ENCODE assay signal across 25 cellular contexts in genomic region chr5:6471252-6471651, GRCh38. TPM values are rescaled to one million over a fixed set of nuclear protein-coding genes. Genes with fewer than 3 reads are reported as not detected.
DNase-seq lines count a peak whose midpoint lies in the region; ATAC-seq and TF ChIP-seq lines count a peak whose summit lies in the region.
"Had no signal": no experiment of that assay in that cellular context is flagged by ENCODE, and none has a peak within 500 bp of the region (broad histone marks: within the 10 kb centered on the region; RNA-seq: fewer than 3 reads in every experiment).

No MANE protein-coding gene starts in this region.

- no peak for TF ChIP-seq EP300 in stomach (IDR thresholded peaks at IDR 0.05)

- H3K36me3 Mint-ChIP-seq in activated CD8-positive, alpha-beta memory T cell treated with anti-CD3 and anti-CD28 coated beads, Interleukin-2, amount 10 ng/mL, durations not matched to agents 7 days and 5 days, result no peaks in the 10 kb centered on the region
- H3K36me3 Mint-ChIP-seq in activated CD4-positive, alpha-beta T cell treated with anti-CD3 and anti-CD28 coated beads, Interleukin-2, amount 10 ng/mL, durations not matched to agents 24 days and 14 days (ENCODE audit: low read depth), result no peaks in the 10 kb centered on the region
- no peaks in the 10 kb centered on the region for H3K36me3 Mint-ChIP-seq in activated CD4-positive, alpha-beta memory T cell treated with anti-CD3 and anti-CD28 coated beads, Interleukin-2, amount 10 ng/mL, durations not matched to agents 7 days and 5 days (ENCODE audit: low read depth)
- H3K36me3 Mint-ChIP-seq: CD8-positive, alpha-beta T cell had no signal

- H3K27ac ChIP-seq in HEK293 (ENCODE audit: extremely low read depth, low read depth, low read length), result no peak overlapping the region
- H3K27ac ChIP-seq in stomach, result no peak overlapping the region
- H3K27ac ChIP-seq: 22Rv1; A549; BLaER1 treated with 17β-estradiol and CSF1 and Interleukin-3, amounts not matched to agents 10 nM and 100 nM; C4-2B had no signal

- H3K27ac Mint-ChIP-seq in activated CD8-positive, alpha-beta memory T cell treated with anti-CD3 and anti-CD28 coated beads, Interleukin-2, amount 10 ng/mL, durations not matched to agents 7 days and 5 days, result no peak overlapping the region
- no peak overlapping the region for H3K27ac Mint-ChIP-seq in activated CD4-positive, alpha-beta T cell treated with anti-CD3 and anti-CD28 coated beads, Interleukin-2, amount 10 ng/mL, durations not matched to agents 24 days and 14 days
- H3K27ac Mint-ChIP-seq in activated CD4-positive, alpha-beta memory T cell treated with anti-CD3 and anti-CD28 coated beads, Interleukin-2, amount 10 ng/mL, durations not matched to agents 7 days and 5 days, result no peak overlapping the region
- H3K27ac Mint-ChIP-seq: B cell; CD4-positive, alpha-beta T cell; CD8-positive, alpha-beta T cell had no signal

- H3K4me3 Mint-ChIP-seq in activated CD8-positive, alpha-beta memory T cell treated with anti-CD3 and anti-CD28 coated beads, Interleukin-2, amount 10 ng/mL, durations not matched to agents 7 days and 5 days, result no peak overlapping the region
- H3K4me3 Mint-ChIP-seq in activated CD4-positive, alpha-beta T cell treated with anti-CD3 and anti-CD28 coated beads, Interleukin-2, amount 10 ng/mL, durations not matched to agents 24 days and 14 days, result no peak overlapping the region
- no peak overlapping the region for H3K4me3 Mint-ChIP-seq in activated CD4-positive, alpha-beta memory T cell treated with anti-CD3 and anti-CD28 coated beads, Interleukin-2, amount 10 ng/mL, durations not matched to agents 7 days and 5 days
- H3K4me3 Mint-ChIP-seq: B cell; CD4-positive, alpha-beta T cell; CD8-positive, alpha-beta T cell had no signal

- TF ChIP-seq POLR2A in stomach (IDR thresholded peaks at IDR 0.05), result no peak

- H3K36me3 ChIP-seq in HEK293 (ENCODE audit: control insufficient read depth in 2 of 2, insufficient read depth in 1 of 2, low read length in 2 of 2) (no peaks in the 10 kb centered on the region), stomach (no peaks in the 10 kb centered on the region)
- H3K36me3 ChIP-seq: BLaER1 treated with 17β-estradiol and CSF1 and Interleukin-3, amounts not matched to agents 10 nM and 100 nM had no signal

- TF ChIP-seq CTCF in HEK293 (tag by site-specific recombination; IDR thresholded peaks at IDR 0.05) (no peak), stomach (IDR thresholded peaks at IDR 0.05) (no peak)

- no peaks in the 10 kb centered on the region for H3K9me3 ChIP-seq in HEK293 (ENCODE audit: control insufficient read depth, insufficient read depth, low read depth, low read length)
- H3K9me3 ChIP-seq in stomach, result peaks cover 0 to 6% (median 3%) of the 10 kb centered on the region in 4 donors
- H3K9me3 ChIP-seq: A549 had no signal

- intact Hi-C loops in stomach (cut with DNase I; ENCODE audit: low total_unique reads), result no loop called here
- intact Hi-C loops in activated CD4-positive, alpha-beta T cell treated with anti-CD3 and anti-CD28 coated beads, Interleukin-2, amount 10 ng/mL, durations not matched to agents 24 days and 14 days (cut with micrococcal nuclease), result no loop called here

- H3K9me3 Mint-ChIP-seq in activated CD8-positive, alpha-beta memory T cell treated with anti-CD3 and anti-CD28 coated beads, Interleukin-2, amount 10 ng/mL, durations not matched to agents 7 days and 5 days (ENCODE audit: low read depth), result no peaks in the 10 kb centered on the region
- no peaks in the 10 kb centered on the region for H3K9me3 Mint-ChIP-seq in activated CD4-positive, alpha-beta T cell treated with anti-CD3 and anti-CD28 coated beads, Interleukin-2, amount 10 ng/mL, durations not matched to agents 24 days and 14 days
- no peaks in the 10 kb centered on the region for H3K9me3 Mint-ChIP-seq in activated CD4-positive, alpha-beta memory T cell treated with anti-CD3 and anti-CD28 coated beads, Interleukin-2, amount 10 ng/mL, durations not matched to agents 7 days and 5 days
- H3K9me3 Mint-ChIP-seq: CD4-positive, alpha-beta T cell had no signal

- H3K27me3 Mint-ChIP-seq in activated CD8-positive, alpha-beta memory T cell treated with anti-CD3 and anti-CD28 coated beads, Interleukin-2, amount 10 ng/mL, durations not matched to agents 7 days and 5 days, result peaks cover 20% of the 10 kb centered on the region
- peaks cover 12% of the 10 kb centered on the region for H3K27me3 Mint-ChIP-seq in activated CD4-positive, alpha-beta T cell treated with anti-CD3 and anti-CD28 coated beads, Interleukin-2, amount 10 ng/mL, durations not matched to agents 24 days and 14 days
- H3K27me3 Mint-ChIP-seq in activated CD4-positive, alpha-beta memory T cell treated with anti-CD3 and anti-CD28 coated beads, Interleukin-2, amount 10 ng/mL, durations not matched to agents 7 days and 5 days, result peaks cover 21% of the 10 kb centered on the region

- WGBS in stomach, 5 donors, result 88 to 100% (median 98%) methylated on average over 1 of the region's 1 CpG

- no peak overlapping the region for H3K4me3 ChIP-seq in HEK293 (ENCODE audit: low read depth, low read length)
- no peak overlapping the region for H3K4me3 ChIP-seq in stomach
- H3K4me3 ChIP-seq: A549; BLaER1 treated with 17β-estradiol and CSF1 and Interleukin-3, amounts not matched to agents 10 nM and 100 nM; GM12878 had no signal

- no peaks in the 10 kb centered on the region for H3K4me1 Mint-ChIP-seq in activated CD8-positive, alpha-beta memory T cell treated with anti-CD3 and anti-CD28 coated beads, Interleukin-2, amount 10 ng/mL, durations not matched to agents 7 days and 5 days
- H3K4me1 Mint-ChIP-seq in activated CD4-positive, alpha-beta T cell treated with anti-CD3 and anti-CD28 coated beads, Interleukin-2, amount 10 ng/mL, durations not matched to agents 24 days and 14 days, result no peaks in the 10 kb centered on the region
- no peaks in the 10 kb centered on the region for H3K4me1 Mint-ChIP-seq in activated CD4-positive, alpha-beta memory T cell treated with anti-CD3 and anti-CD28 coated beads, Interleukin-2, amount 10 ng/mL, durations not matched to agents 7 days and 5 days
- H3K4me1 Mint-ChIP-seq: B cell had no signal

- CTCF ChIA-PET in activated CD8-positive, alpha-beta memory T cell treated with anti-CD3 and anti-CD28 coated beads, Interleukin-2, amount 10 ng/mL, durations not matched to agents 7 days and 5 days (lab: Charles Lee), result no interaction called here
- CTCF ChIA-PET in HEK293 (lab: Yijun Ruan, JAX), result interaction anchor here (0.7 kb wide), 1 partner anchor 1434 kb away, joined by 5 read pairs; no protein-coding TSS in a partner anchor
- CTCF ChIA-PET in activated CD4-positive, alpha-beta memory T cell treated with anti-CD3 and anti-CD28 coated beads, Interleukin-2, amount 10 ng/mL, durations not matched to agents 7 days and 5 days (lab: Charles Lee), result no interaction called here

- DNase-seq in activated CD8-positive, alpha-beta memory T cell treated with anti-CD3 and anti-CD28 coated beads, Interleukin-2, amount 50 U/mL, for 48 hours, result peak; percentile 22
- no peak for DNase-seq in activated CD8-positive, alpha-beta memory T cell treated with anti-CD3 and anti-CD28 coated beads, Interleukin-2, amount 10 ng/mL, durations not matched to agents 7 days and 5 days
- DNase-seq in mesenteric fat pad (ENCODE audit: low spot score) (peak; percentile 53), stomach (peak; percentile 9)
- DNase-seq in activated CD4-positive, alpha-beta T cell treated with anti-CD3 and anti-CD28 coated beads, Interleukin-2, amount 10 ng/mL, durations not matched to agents 24 days and 14 days, result no peak
- DNase-seq in activated CD4-positive, alpha-beta memory T cell treated with anti-CD3 and anti-CD28 coated beads, Interleukin-2, amount 10 ng/mL, durations not matched to agents 7 days and 5 days, result no peak
- DNase-seq: AML-193; CD4-positive, alpha-beta T cell; CD8-positive, alpha-beta T cell; DMS 273 treated with DMSO at 0.1 percent for 48 hours; DMS153; DMS53; DMS79; DND-41; EL; GDM1 had no signal

- no peak for ATAC-seq in activated CD8-positive, alpha-beta memory T cell treated with anti-CD3 and anti-CD28 coated beads, Interleukin-2, amount 10 ng/mL, durations not matched to agents 7 days and 5 days
- ATAC-seq: A549; CD8-positive, alpha-beta T cell; GM12878 had no signal

- POLR2A ChIA-PET in HEK293 (lab: Yijun Ruan, JAX), result no interaction called here
- POLR2A ChIA-PET in activated CD4-positive, alpha-beta memory T cell treated with anti-CD3 and anti-CD28 coated beads, Interleukin-2, amount 10 ng/mL, durations not matched to agents 7 days and 5 days (lab: Charles Lee), result no interaction called here

- H3K4me1 ChIP-seq in HEK293 (ENCODE audit: control insufficient read depth, insufficient read depth, low read length), result peaks cover 3% of the 10 kb centered on the region; the same call in 1 of the 2 replicates
- no peaks in the 10 kb centered on the region for H3K4me1 ChIP-seq in stomach

- peaks cover 0 to 6% (median 0%) of the 10 kb centered on the region in 3 donors for H3K27me3 ChIP-seq in stomach
- H3K27me3 ChIP-seq: BLaER1 treated with 17β-estradiol and CSF1 and Interleukin-3, amounts not matched to agents 10 nM and 100 nM had no signal

RNA-seq across cellular contexts. Expression of gene UBE2QL1, which starts 22.6 kb away (rescaled TPM):
- total RNA-seq in activated CD8-positive, alpha-beta memory T cell treated with anti-CD3 and anti-CD28 coated beads, Interleukin-2, amount 10 ng/mL, durations not matched to agents 7 days and 5 days, result under 1 TPM in 1 of 2 experiments, not detected in 1; 0.35 TPM
- total RNA-seq in mesenteric fat pad (0.61 TPM), stomach (1 to 10 TPM in 1 of 5 donors, under 1 TPM in 3, not detected in 1; 0.58 to 6.1 (median 0.91) TPM)
- polyA plus RNA-seq in stomach, result 1 to 10 TPM in 2 of 3 donors, under 1 TPM in 1; 0.95 to 2.7 (median 2.3) TPM
- 0.54 and 0.77 TPM in 2 replicates for total RNA-seq in activated CD4-positive, alpha-beta T cell treated with anti-CD3 and anti-CD28 coated beads, Interleukin-2, amount 10 ng/mL, durations not matched to agents 24 days and 14 days
- under 1 TPM; 0.10 TPM for total RNA-seq in activated CD4-positive, alpha-beta memory T cell treated with anti-CD3 and anti-CD28 coated beads, Interleukin-2, amount 10 ng/mL, durations not matched to agents 7 days and 5 days
- total RNA-seq: G401 had no signal
- polyA plus RNA-seq: BJ had no signal

Comparison
In these comparisons a context has a peak if more than half of its experiments do, and no peak if none do; other contexts are left out.
1. DNase-seq: peak in activated CD8-positive, alpha-beta memory T cell treated with anti-CD3 and anti-CD28 coated beads, Interleukin-2, amount 50 U/mL, for 48 hours (single experiment), mesenteric fat pad (single experiment) and stomach (single experiment); none in activated CD8-positive, alpha-beta memory T cell treated with anti-CD3 and anti-CD28 coated beads, Interleukin-2, amount 10 ng/mL, durations not matched to agents 7 days and 5 days (single experiment), activated CD4-positive, alpha-beta T cell treated with anti-CD3 and anti-CD28 coated beads, Interleukin-2, amount 10 ng/mL, durations not matched to agents 24 days and 14 days (single experiment) and activated CD4-positive, alpha-beta memory T cell treated with anti-CD3 and anti-CD28 coated beads, Interleukin-2, amount 10 ng/mL, durations not matched to agents 7 days and 5 days (single experiment).